ENCODE assay signal across 1 cellular context in genomic region chr20:41339957-41340326, GRCh38.
TF ChIP-seq lines count a peak whose summit lies in the region.

No MANE protein-coding gene starts in this region.

TF ChIP-seq in HEK293, 187 proteins besides CTCF, POLR2A, EP300 and RAD21 (continued from another document):
- no peak for TF ChIP-seq AEBP2 (tag by site-specific recombination; IDR thresholded peaks at IDR 0.05; ENCODE audit: borderline replicate concordance)
- TF ChIP-seq ZXDB (tag by site-specific recombination; IDR thresholded peaks at IDR 0.05), result peak; percentile 27; the same call in 1 of the 2 replicates
- TF ChIP-seq ZNF585B (tag by site-specific recombination; IDR thresholded peaks at IDR 0.05), result no peak
- TF ChIP-seq ZNF623 (tag by site-specific recombination; IDR thresholded peaks at IDR 0.05), result no peak
- no peak for TF ChIP-seq ZNF621 (tag by site-specific recombination; IDR thresholded peaks at IDR 0.05)
- TF ChIP-seq ZNF16 (tag by site-specific recombination; IDR thresholded peaks at IDR 0.05; ENCODE audit: low read depth), result no peak
- TF ChIP-seq KLF16 (tag by site-specific recombination; IDR thresholded peaks at IDR 0.05), result peak; percentile 40; the same call in 1 of the 2 replicates
- TF ChIP-seq GLI4 (tag by site-specific recombination; IDR thresholded peaks at IDR 0.05), result no peak
- no peak for TF ChIP-seq ZNF513 (tag by site-specific recombination; IDR thresholded peaks at IDR 0.05)
- no peak for TF ChIP-seq ZNF274 (IDR thresholded peaks at IDR 0.05; ENCODE audit: low read length)
- no peak for TF ChIP-seq ZNF274 (tag by site-specific recombination; IDR thresholded peaks at IDR 0.05; ENCODE audit: borderline replicate concordance)
- TF ChIP-seq ZNF707 (tag by site-specific recombination; IDR thresholded peaks at IDR 0.05), result no peak
- TF ChIP-seq ZNF214 (tag by site-specific recombination; IDR thresholded peaks at IDR 0.05; ENCODE audit: borderline replicate concordance), result no peak
- no peak for TF ChIP-seq ZNF324 (tag by site-specific recombination; IDR thresholded peaks at IDR 0.05)
- TF ChIP-seq MYNN (tag by site-specific recombination; IDR thresholded peaks at IDR 0.05; ENCODE audit: borderline replicate concordance), result no peak
- no peak for TF ChIP-seq GFI1B (tag by site-specific recombination; IDR thresholded peaks at IDR 0.05)
- TF ChIP-seq ZNF311 (tag by site-specific recombination; IDR thresholded peaks at IDR 0.05; ENCODE audit: borderline replicate concordance), result no peak
- peak; percentile 99 for TF ChIP-seq ZNF792 (tag by site-specific recombination; IDR thresholded peaks at IDR 0.05)
- TF ChIP-seq KLF10 (tag by site-specific recombination; IDR thresholded peaks at IDR 0.05), result no peak
- no peak for TF ChIP-seq TCF7L2 (IDR thresholded peaks at IDR 0.05; ENCODE audit: borderline replicate concordance, low read depth, low read length)
- peak; percentile 61; the same call in 1 of the 2 replicates for TF ChIP-seq ZSCAN16 (tag by site-specific recombination; IDR thresholded peaks at IDR 0.05)
- TF ChIP-seq KLF17 (tag by site-specific recombination; IDR thresholded peaks at IDR 0.05), result 0 out of 2 replicates have a peak, but pooled peaks have one; percentile 39
- no peak for TF ChIP-seq ZNF239 (tag by site-specific recombination; IDR thresholded peaks at IDR 0.05)
- TF ChIP-seq ZNF639 (tag by site-specific recombination; IDR thresholded peaks at IDR 0.05), result peak; percentile 55; the same call in 1 of the 2 replicates
- peak; percentile 87 for TF ChIP-seq ZNF366 (tag by site-specific recombination; conservative IDR thresholded peaks at IDR 0.05)
- peak; percentile 60 for TF ChIP-seq GLIS2 (tag by site-specific recombination; IDR thresholded peaks at IDR 0.05)
- TF ChIP-seq BCL11A (tag by site-specific recombination; IDR thresholded peaks at IDR 0.05; ENCODE audit: low read depth), result no peak
- TF ChIP-seq ZNF394 (tag by site-specific recombination; IDR thresholded peaks at IDR 0.05; ENCODE audit: borderline replicate concordance), result peak; percentile 33; the same call in 1 of the 2 replicates
- no peak for TF ChIP-seq ATF2 (tag by site-specific recombination; IDR thresholded peaks at IDR 0.05; ENCODE audit: low read depth)
- TF ChIP-seq ZBTB1 (tag by site-specific recombination; IDR thresholded peaks at IDR 0.05), result no peak
- peak; percentile 93 for TF ChIP-seq ZNF654 (tag by site-specific recombination; IDR thresholded peaks at IDR 0.05; ENCODE audit: low read depth)
- no peak for TF ChIP-seq ZNF560 (tag by site-specific recombination; IDR thresholded peaks at IDR 0.05; ENCODE audit: borderline replicate concordance)
- 0 out of 2 replicates have a peak, but pooled peaks have one; percentile 17 for TF ChIP-seq YY1 (tag by site-specific recombination; IDR thresholded peaks at IDR 0.05)
- TF ChIP-seq ZBTB21 (tag by site-specific recombination; IDR thresholded peaks at IDR 0.05), result no peak
- TF ChIP-seq SALL2 (tag by site-specific recombination; IDR thresholded peaks at IDR 0.05; ENCODE audit: borderline replicate concordance), result no peak
- no peak for TF ChIP-seq ZNF138 (tag by site-specific recombination; IDR thresholded peaks at IDR 0.05; ENCODE audit: borderline replicate concordance)
- TF ChIP-seq IKZF3 (tag by site-specific recombination; IDR thresholded peaks at IDR 0.05), result peak; percentile 33; the same call in 1 of the 2 replicates
- no peak for TF ChIP-seq ZBTB49 (tag by site-specific recombination; IDR thresholded peaks at IDR 0.05; ENCODE audit: low read depth)
- no peak for TF ChIP-seq ZNF768 (tag by site-specific recombination; IDR thresholded peaks at IDR 0.05)
- TF ChIP-seq SCRT2 (tag by site-specific recombination; IDR thresholded peaks at IDR 0.05), result no peak
- no peak for TF ChIP-seq ZNF501 (tag by site-specific recombination; IDR thresholded peaks at IDR 0.05)
- TF ChIP-seq ZNF404 (tag by site-specific recombination; IDR thresholded peaks at IDR 0.05), result no peak
- TF ChIP-seq ZNF341 (tag by site-specific recombination; IDR thresholded peaks at IDR 0.05; ENCODE audit: low read depth), result no peak
- peak; percentile 77 for TF ChIP-seq ZNF600 (tag by site-specific recombination; IDR thresholded peaks at IDR 0.05)
- TF ChIP-seq ZNF747 (tag by site-specific recombination; IDR thresholded peaks at IDR 0.05), result no peak
- no peak for TF ChIP-seq ZBTB7A (tag by site-specific recombination; IDR thresholded peaks at IDR 0.05; ENCODE audit: low read depth)
- no peak for TF ChIP-seq ZNF692 (tag by site-specific recombination; IDR thresholded peaks at IDR 0.05)
- TF ChIP-seq ZNF18 (tag by site-specific recombination; IDR thresholded peaks at IDR 0.05), result no peak
- TF ChIP-seq ZNF521 (tag by site-specific recombination; IDR thresholded peaks at IDR 0.05), result no peak
- TF ChIP-seq ZBTB48 (tag by site-specific recombination; IDR thresholded peaks at IDR 0.05), result peak; percentile 24; the same call in 1 of the 2 replicates
- no peak for TF ChIP-seq ELK4 (IDR thresholded peaks at IDR 0.05; ENCODE audit: borderline replicate concordance, low read depth, low read length)
